In the genomic region with DNA sequence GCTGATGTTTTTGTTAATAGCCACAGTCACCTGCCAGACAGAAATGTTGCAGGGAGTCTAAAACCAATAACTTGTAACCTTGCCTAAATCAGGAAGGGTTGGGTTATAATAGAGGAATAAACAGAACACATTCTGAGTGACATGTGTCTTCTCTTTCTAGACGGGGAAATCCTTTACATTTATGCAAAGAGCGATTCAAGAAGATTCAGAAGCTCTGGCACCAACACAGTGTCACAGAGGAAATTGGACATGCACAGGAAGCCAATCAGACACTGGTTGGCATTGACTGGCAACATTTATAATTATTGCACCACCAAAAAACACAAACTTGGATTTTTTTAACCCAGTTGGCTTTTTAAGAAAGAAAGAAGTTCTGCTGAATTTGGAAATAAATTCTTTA, we compare ENCODE assay signal across 18 cellular contexts. TPM values are rescaled to one million over a fixed set of nuclear protein-coding genes. Genes with fewer than 3 reads are reported as not detected.
A peak's percentile ranks its signal among the peaks of the same experiment; 100 is the strongest.
DNase-seq lines count a peak whose midpoint lies in the region; ATAC-seq and TF ChIP-seq lines count a peak whose summit lies in the region.
"Had no signal": no experiment of that assay in that cellular context is flagged by ENCODE, and none has a peak within 500 bp of the region (broad histone marks: within the 10 kb centered on the region; RNA-seq: fewer than 3 reads in every experiment).

No MANE protein-coding gene starts in this region.

- in situ Hi-C loops in gastrocnemius medialis (cut with MboI; ENCODE audit: low sequenced_read_pairs in 4 of 4), result no loop called here

- H3K27me3 Mint-ChIP-seq in activated T-cell treated with anti-CD3 and anti-CD28 coated beads, Interleukin-2, amount 50 U/mL, for 24 hours, result no peaks in the 10 kb centered on the region
- H3K27me3 Mint-ChIP-seq in T-helper 17 cell (no peaks in the 10 kb centered on the region), Calu3 (ENCODE audit: unreplicated experiment) (no peaks in the 10 kb centered on the region)
- H3K27me3 Mint-ChIP-seq in effector memory CD8-positive, alpha-beta T cell, result no peaks in the 10 kb centered on the region
- H3K27me3 Mint-ChIP-seq: IgD-negative memory B cell had no signal

- H3K9me3 ChIP-seq in T-helper 17 cell (ENCODE audit: control insufficient read depth, low read length, poor library complexity, severe bottlenecking), result no peaks in the 10 kb centered on the region
- no peaks in the 10 kb centered on the region for H3K9me3 ChIP-seq in gastrocnemius medialis
- H3K9me3 ChIP-seq: SJCRH30 had no signal

- peaks cover 0 to 52% of the 10 kb centered on the region in 2 donors for H3K36me3 ChIP-seq in gastrocnemius medialis

- TF ChIP-seq POLR2A in gastrocnemius medialis (IDR thresholded peaks at IDR 0.05), result no peak

- no peak overlapping the region for H3K4me3 ChIP-seq in gastrocnemius medialis
- H3K4me3 ChIP-seq: GM23338, SJCRH30 had no signal

- H3K4me1 ChIP-seq in gastrocnemius medialis, result peaks cover 41 to 46% of the 10 kb centered on the region in 2 donors
- H3K4me1 ChIP-seq: SJCRH30 had no signal

- no peaks in the 10 kb centered on the region for H3K27me3 ChIP-seq in gastrocnemius medialis
- H3K27me3 ChIP-seq: SJCRH30 had no signal

- no TSS peak for BruUV-seq in Calu3 (replicated peaks; lab: Mats Ljungman, UMichigan)

- H3K27ac Mint-ChIP-seq in activated T-cell treated with anti-CD3 and anti-CD28 coated beads, Interleukin-2, amount 50 U/mL, for 24 hours, result peak overlapping the region; percentile 79
- H3K27ac Mint-ChIP-seq in T-helper 17 cell (peak overlapping the region; percentile 81), Calu3 (ENCODE audit: unreplicated experiment) (no peak overlapping the region)
- peak overlapping the region; percentile 6 to 19 for H3K27ac Mint-ChIP-seq in effector memory CD8-positive, alpha-beta T cell
- H3K27ac Mint-ChIP-seq: GM23338 had no signal

- intact Hi-C loops in gastrocnemius medialis (cut with DNase I; ENCODE audit: low total_unique reads), result no loop called here
- intact Hi-C loops in Calu3 (cut with micrococcal nuclease; ENCODE audit: unreplicated experiment), result no loop called here

- peak overlapping the region; percentile 27 to 79 (median 68) for H3K27ac ChIP-seq in gastrocnemius medialis
- H3K27ac ChIP-seq: SJCRH30 had no signal

- H3K36me3 Mint-ChIP-seq in activated T-cell treated with anti-CD3 and anti-CD28 coated beads, Interleukin-2, amount 50 U/mL, for 24 hours (ENCODE audit: low read depth), result peaks cover 88% of the 10 kb centered on the region
- H3K36me3 Mint-ChIP-seq in T-helper 17 cell (ENCODE audit: low read depth) (peaks cover 10% of the 10 kb centered on the region), Calu3 (ENCODE audit: insufficient read depth, unreplicated experiment) (peaks cover 37% of the 10 kb centered on the region)
- H3K36me3 Mint-ChIP-seq in effector memory CD8-positive, alpha-beta T cell (ENCODE audit: insufficient read depth), result peaks cover 68% of the 10 kb centered on the region

- no peaks in the 10 kb centered on the region for H3K9me3 Mint-ChIP-seq in activated T-cell treated with anti-CD3 and anti-CD28 coated beads, Interleukin-2, amount 50 U/mL, for 24 hours
- no peaks in the 10 kb centered on the region for H3K9me3 Mint-ChIP-seq in effector memory CD8-positive, alpha-beta T cell
- no peaks in the 10 kb centered on the region for H3K9me3 Mint-ChIP-seq in Calu3 (ENCODE audit: low read depth, unreplicated experiment)
- H3K9me3 Mint-ChIP-seq: IgD-negative memory B cell had no signal

- no peak for TF ChIP-seq CTCF in gastrocnemius medialis (IDR thresholded peaks at IDR 0.05 in 4 of 5, conservative IDR thresholded peaks at IDR 0.05 in 1 of 5)
- no peak for TF ChIP-seq CTCF in Calu3 (IDR thresholded peaks at IDR 0.05; ENCODE audit: unreplicated experiment)

- ATAC-seq in T-helper 17 cell (no peak), gastrocnemius medialis (no peak), GM18868 (IDR thresholded peaks at IDR 0.05; ENCODE audit: unreplicated experiment) (no peak)
- no peak for ATAC-seq in effector memory CD8-positive, alpha-beta T cell (replicated peaks)
- ATAC-seq: GM23338 had no signal

- peaks cover 44% of the 10 kb centered on the region for H3K4me1 Mint-ChIP-seq in activated T-cell treated with anti-CD3 and anti-CD28 coated beads, Interleukin-2, amount 50 U/mL, for 24 hours (ENCODE audit: low read depth)
- peaks cover 14% of the 10 kb centered on the region for H3K4me1 Mint-ChIP-seq in T-helper 17 cell
- peaks cover 14 to 18% of the 10 kb centered on the region in 2 donors for H3K4me1 Mint-ChIP-seq in effector memory CD8-positive, alpha-beta T cell (ENCODE audit: low read depth in 2 of 2)
- peaks cover 8% of the 10 kb centered on the region for H3K4me1 Mint-ChIP-seq in Calu3 (ENCODE audit: low read depth, unreplicated experiment)
- H3K4me1 Mint-ChIP-seq: GM23338 had no signal

- H3K4me3 Mint-ChIP-seq in activated T-cell treated with anti-CD3 and anti-CD28 coated beads, Interleukin-2, amount 50 U/mL, for 24 hours, result no peak overlapping the region
- H3K4me3 Mint-ChIP-seq in T-helper 17 cell, result no peak overlapping the region
- no peak overlapping the region for H3K4me3 Mint-ChIP-seq in effector memory CD8-positive, alpha-beta T cell
- H3K4me3 Mint-ChIP-seq in Calu3 (ENCODE audit: low read depth, unreplicated experiment), result no peak overlapping the region
- H3K4me3 Mint-ChIP-seq: GM23338, IgD-negative memory B cell had no signal

- DNase-seq in activated T-cell treated with anti-CD3 and anti-CD28 coated beads, Interleukin-2, amount 50 U/mL, for 24 hours, result no peak
- no peak for DNase-seq in activated T-cell treated with anti-CD3 and anti-CD28 coated beads, Interleukin-2, amount 50 U/mL, for 48 hours
- DNase-seq in T-helper 17 cell, result no peak
- DNase-seq in effector memory CD8-positive, alpha-beta T cell, result no peak
- no peak for DNase-seq in gastrocnemius medialis
- DNase-seq in Calu3, result no peak
- no peak for DNase-seq in NCI-H1417 treated with DMSO at 0.1 percent for 48 hours (lab: John Stamatoyannopoulos, UW)
- DNase-seq: activated CD4-positive, alpha-beta T cell treated with anti-CD3 and anti-CD28 coated beads, Interleukin-2, amount 50 U/mL, for 4 hours; activated gamma-delta T cell; effector CD8-positive, alpha-beta T cell; GDM1; NCI-H526; posterior cingulate gyrus; SJCRH30; stimulated activated naive CD4-positive, alpha-beta T cell had no signal

- CTCF ChIA-PET in Calu3 (lab: Charles Lee), result no interaction called here

RNA-seq across cellular contexts. Expression of a gene that starts 31.5 kb away (rescaled TPM):
- not detected for total RNA-seq in T-helper 17 cell
- total RNA-seq in gastrocnemius medialis, result 1 to 10 TPM in 2 of 4 donors, under 1 TPM in 2; 0.16 to 3.8 (median 1.8) TPM
- not detected in 2 replicates for total RNA-seq in Calu3 (2022)

RNA-seq across cellular contexts. Expression of a gene that starts 55.0 kb away (rescaled TPM):
- total RNA-seq in T-helper 17 cell, result 10 to 100 TPM; 71.5 to 73.2 TPM
- 10 to 100 TPM; 33.2 to 61.8 (median 45.1) TPM for total RNA-seq in gastrocnemius medialis
- total RNA-seq in Calu3 (2022), result 36.2 and 42.7 TPM in 2 replicates
